In the genomic region with DNA sequence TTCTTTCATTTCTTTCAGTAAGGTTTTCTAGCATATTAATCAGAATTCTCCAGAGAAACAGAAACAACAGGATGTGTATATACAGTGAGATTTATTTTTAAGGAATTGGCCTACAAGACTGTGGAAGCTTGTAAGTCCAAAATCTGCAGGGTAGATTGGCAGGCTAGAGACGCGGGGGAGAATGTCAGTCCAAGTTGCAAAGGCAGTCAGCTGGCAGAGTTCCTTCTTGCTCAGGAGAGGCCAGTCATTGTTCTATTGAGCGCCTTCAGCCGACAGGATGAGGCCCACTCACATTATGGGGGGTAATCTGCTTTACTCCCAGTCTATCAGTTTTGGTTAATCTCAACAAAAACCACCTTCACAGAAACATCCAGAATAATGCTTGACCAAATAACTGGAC, we compare ENCODE assay signal across 30 cellular contexts.
"Had no signal": no experiment of that assay in that cellular context is flagged by ENCODE, and none has a peak within 500 bp of the region (broad histone marks: within the 10 kb centered on the region; RNA-seq: fewer than 3 reads in every experiment).

No MANE protein-coding gene starts in this region.

- ATAC-seq: left colon; mucosa of descending colon; naive thymus-derived CD4-positive, alpha-beta T cell; natural killer cell treated with Interleukin-12 subunit alpha and Interleukin-12 subunit beta and Interleukin-15 and Interleukin-18, amount 100 ng/mL, for 72 hours; pancreas; right cardiac atrium; sciatic nerve; stimulated activated naive B cell treated with anti-CD40 and anti-IgM and Interleukin-4, amounts not matched to agents 10 μg/mL and 1 μg/mL and 100 μg/mL, for 72 hours; stimulated activated naive CD8-positive, alpha-beta T cell treated with anti-CD3 and anti-CD28 coated beads, Interleukin-15, Interleukin-2, amounts not matched to agents 100 U/mL and 50 U/mL, for 24 hours had no signal

- H3K27me3 Mint-ChIP-seq: memory B cell; natural killer cell treated with Interleukin-12 subunit alpha and Interleukin-12 subunit beta and Interleukin-15 and Interleukin-18, amount 100 ng/mL, for 72 hours; stimulated activated naive B cell treated with anti-CD40 and anti-IgM and Interleukin-4, amounts not matched to agents 10 μg/mL and 1 μg/mL and 100 μg/mL, for 72 hours; type B pancreatic cell had no signal

- H3K4me1 ChIP-seq: pancreas, prostate gland, tibial nerve, uterus had no signal

- H3K4me3 Mint-ChIP-seq: immature natural killer cell; memory B cell; naive thymus-derived CD4-positive, alpha-beta T cell; natural killer cell treated with Interleukin-12 subunit alpha and Interleukin-12 subunit beta and Interleukin-15 and Interleukin-18, amount 100 ng/mL, for 72 hours; neural crest cell; stimulated activated naive B cell treated with anti-CD40 and anti-IgM and Interleukin-4, amounts not matched to agents 10 μg/mL and 1 μg/mL and 100 μg/mL, for 72 hours; type B pancreatic cell had no signal

- H3K4me3 ChIP-seq: left ventricle myocardium inferior, lung, mucosa of descending colon, pancreas, prostate gland, skin epidermis, stomach, tibial nerve, uterus had no signal

- H3K27ac ChIP-seq: left ventricle myocardium inferior, pancreas, prostate gland, skin epidermis, stomach, tibial nerve, uterus had no signal

- H3K27me3 ChIP-seq: pancreas, stomach, tibial nerve, uterus had no signal

- H3K9me3 Mint-ChIP-seq: type B pancreatic cell had no signal

- H3K4me1 Mint-ChIP-seq: immature natural killer cell; memory B cell; naive thymus-derived CD4-positive, alpha-beta T cell; stimulated activated naive B cell treated with anti-CD40 and anti-IgM and Interleukin-4, amounts not matched to agents 10 μg/mL and 1 μg/mL and 100 μg/mL, for 72 hours had no signal

- DNase-seq: hypothalamus; immature natural killer cell; kidney; left colon; left ventricle myocardium inferior; midbrain; mucosa of descending colon; naive thymus-derived CD4-positive, alpha-beta T cell; nucleus accumbens; pancreas; posterior cingulate gyrus; retina; right cardiac atrium; stimulated activated CD4-positive, alpha-beta T cell treated with anti-CD3 and anti-CD28 coated beads, Interleukin-12 subunit alpha, Interleukin-12 subunit beta, amount 100 ng/mL, for 4 hours; stimulated activated CD4-positive, alpha-beta T cell treated with anti-CD3 and anti-CD28 coated beads, Interleukin-15, amount 100 ng/mL, for 24 hours; stimulated activated CD4-positive, alpha-beta T cell treated with anti-CD3 and anti-CD28 coated beads, Interleukin-2, amount 100 ng/mL, for 24 hours; stimulated activated CD4-positive, alpha-beta T cell treated with anti-CD3 and anti-CD28 coated beads, Interleukin-4, amount 100 ng/mL, for 1 hour; stimulated activated naive B cell treated with anti-CD40 and anti-IgM and Interleukin-4, amounts not matched to agents 10 μg/mL and 1 μg/mL and 100 μg/mL, for 72 hours; stimulated activated naive CD8-positive, alpha-beta T cell treated with anti-CD3 and anti-CD28 coated beads, Interleukin-15, Interleukin-2, amounts not matched to agents 100 U/mL and 50 U/mL, for 24 hours; stomach; uterus had no signal

- H3K27ac Mint-ChIP-seq: immature natural killer cell; memory B cell; naive thymus-derived CD4-positive, alpha-beta T cell; natural killer cell treated with Interleukin-12 subunit alpha and Interleukin-12 subunit beta and Interleukin-15 and Interleukin-18, amount 100 ng/mL, for 72 hours; stimulated activated naive B cell treated with anti-CD40 and anti-IgM and Interleukin-4, amounts not matched to agents 10 μg/mL and 1 μg/mL and 100 μg/mL, for 72 hours; type B pancreatic cell had no signal

- H3K36me3 ChIP-seq: left ventricle myocardium inferior, pancreas, prostate gland, stomach, tibial nerve, uterus had no signal

- H3K9me3 ChIP-seq: pancreas, prostate gland, uterus had no signal

- H3K36me3 Mint-ChIP-seq: immature natural killer cell; memory B cell; naive thymus-derived CD4-positive, alpha-beta T cell; natural killer cell treated with Interleukin-12 subunit alpha and Interleukin-12 subunit beta and Interleukin-15 and Interleukin-18, amount 100 ng/mL, for 72 hours; stimulated activated naive B cell treated with anti-CD40 and anti-IgM and Interleukin-4, amounts not matched to agents 10 μg/mL and 1 μg/mL and 100 μg/mL, for 72 hours; type B pancreatic cell had no signal
